In the genomic region with DNA sequence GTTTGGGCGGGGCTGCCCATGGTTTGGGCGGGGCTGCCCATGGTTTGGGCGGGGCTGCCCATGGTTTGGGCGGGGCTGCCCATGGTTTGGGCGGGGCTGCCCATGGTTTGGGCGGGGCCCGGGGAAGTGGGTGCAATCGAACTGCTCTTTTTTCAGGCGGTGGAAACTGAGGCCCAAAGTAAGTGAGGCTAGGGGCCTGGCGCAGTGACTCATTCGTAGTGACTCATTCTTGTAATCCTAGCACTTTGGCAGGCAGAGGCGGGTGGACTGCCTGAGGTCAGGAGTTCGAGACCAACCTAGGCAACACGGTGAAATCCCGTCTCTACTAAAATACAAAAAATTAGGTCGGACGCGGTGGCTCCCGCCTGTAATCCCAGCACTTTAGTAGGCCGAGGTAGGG, we compare ENCODE assay signal across 8 cellular contexts. TPM values are rescaled to one million over a fixed set of nuclear protein-coding genes. Genes with fewer than 3 reads are reported as not detected.
A peak's percentile ranks its signal among the peaks of the same experiment; 100 is the strongest.
DNase-seq lines count a peak whose midpoint lies in the region; ATAC-seq and TF ChIP-seq lines count a peak whose summit lies in the region.
"Not testable (repeated sequence)": the region's sequence is repeated elsewhere in the genome, so short reads cannot be mapped to it uniquely, and the experiment has no call there.

No MANE protein-coding gene starts in this region.

- 50% methylated on average over 16 of the region's 20 CpGs; no CpG with 5 or more reads in 1 of the 2 donors for WGBS in transverse colon (ENCODE audit: low coverage in 1 of 2), 2 donors

- not testable (repeated sequence) for H3K27me3 ChIP-seq in transverse colon

- not testable (repeated sequence) for H3K27me3 Mint-ChIP-seq in activated CD4-positive, alpha-beta T cell treated with anti-CD3 and anti-CD28 coated beads for 36 hours; activated naive CD8-positive, alpha-beta T cell treated with anti-CD3 and anti-CD28 coated beads for 36 hours

- POLR2A ChIA-PET in activated CD4-positive, alpha-beta T cell treated with anti-CD3 and anti-CD28 coated beads for 36 hours (lab: Charles Lee), result not testable (repeated sequence)

- TF ChIP-seq POLR2A in transverse colon (IDR thresholded peaks at IDR 0.05), result not testable (repeated sequence)

- not testable (repeated sequence) for TF ChIP-seq CTCF in GM13976 (IDR thresholded peaks at IDR 0.05; ENCODE audit: borderline replicate concordance, control extremely low read depth, extremely low read depth, insufficient read depth, missing control alignments); fibroblast of mammary gland (conservative IDR thresholded peaks at IDR 0.05; ENCODE audit: control insufficient read depth, insufficient read depth, low read depth, low read length); transverse colon (IDR thresholded peaks at IDR 0.05)

- H3K4me1 Mint-ChIP-seq in activated CD4-positive, alpha-beta T cell treated with anti-CD3 and anti-CD28 coated beads for 36 hours, result peaks cover 49% of the 10 kb centered on the region
- H3K4me1 Mint-ChIP-seq in activated naive CD8-positive, alpha-beta T cell treated with anti-CD3 and anti-CD28 coated beads for 36 hours, result peaks cover 46% of the 10 kb centered on the region

- H3K27ac ChIP-seq in transverse colon, result peak overlapping the region; percentile 12 to 56 (median 44)

- in situ Hi-C loops in GM13976 (cut with MboI; ENCODE audit: low sequenced_read_pairs, unreplicated experiment), result not testable (repeated sequence)
- in situ Hi-C loops in transverse colon (cut with MboI; ENCODE audit: low pct_ligation_motif_present in 1 of 4, low pct_unique_long_range_greater_than_20kb in 1 of 4, low sequenced_read_pairs in 3 of 4), result loop anchor here in 1 of 4 donors (25.0 kb wide), 1 partner anchor 172 kb away; no protein-coding TSS in a partner anchor

- not testable (repeated sequence) for H3K4me3 ChIP-seq in fibroblast of mammary gland (ENCODE audit: control insufficient read depth, low read depth, low read length); transverse colon

- intact Hi-C loops in activated CD4-positive, alpha-beta T cell treated with anti-CD3 and anti-CD28 coated beads for 36 hours (cut with DNase I, micrococcal nuclease), result loop anchor here (1.0 kb wide), 2 partner anchors 23 to 152 kb away; partner anchors contain the start of gene UTP3 (in 1 of the 2)
- intact Hi-C loops in transverse colon (cut with DNase I; ENCODE audit: low total_unique reads), result not testable (repeated sequence)

- H3K27ac Mint-ChIP-seq in activated CD4-positive, alpha-beta T cell treated with anti-CD3 and anti-CD28 coated beads for 36 hours, result not testable (repeated sequence)
- H3K27ac Mint-ChIP-seq in activated naive CD8-positive, alpha-beta T cell treated with anti-CD3 and anti-CD28 coated beads for 36 hours, result peak overlapping the region; percentile 20

- H3K4me1 ChIP-seq in transverse colon, result peaks cover 4 to 26% (median 8%) of the 10 kb centered on the region in 4 donors

- CTCF ChIA-PET in activated CD4-positive, alpha-beta T cell treated with anti-CD3 and anti-CD28 coated beads for 36 hours (lab: Charles Lee), result interaction anchor here (0.6 to 1.6 kb wide), 3 partner anchors 12 to 246 kb away, joined by 3 to 5 read pairs (median 3); no protein-coding TSS in a partner anchor

- peaks cover 21% of the 10 kb centered on the region for H3K36me3 Mint-ChIP-seq in activated CD4-positive, alpha-beta T cell treated with anti-CD3 and anti-CD28 coated beads for 36 hours (ENCODE audit: low read depth)
- H3K36me3 Mint-ChIP-seq in activated naive CD8-positive, alpha-beta T cell treated with anti-CD3 and anti-CD28 coated beads for 36 hours, result peaks cover 23% of the 10 kb centered on the region

- DNase-seq in GM13976 (ENCODE audit: low spot score), result peak; percentile 48
- DNase-seq in NCI-H82 (lab: John Stamatoyannopoulos, UW), result peak; percentile 29
- peak; percentile 89 for DNase-seq in activated CD4-positive, alpha-beta T cell treated with anti-CD3 and anti-CD28 coated beads for 36 hours
- DNase-seq in activated naive CD8-positive, alpha-beta T cell treated with anti-CD3 and anti-CD28 coated beads for 36 hours, result peak; percentile 72
- DNase-seq in fibroblast of mammary gland (ENCODE audit: low read depth), result peak; percentile 62
- DNase-seq in medulla oblongata (ENCODE audit: extremely low spot score), result peak; percentile 40
- DNase-seq in stimulated activated CD4-positive, alpha-beta T cell treated with anti-CD3 and anti-CD28 coated beads, Interleukin-1b, Interleukin-23, amount 100 ng/mL, for 1 hour (ENCODE audit: low read depth in 2 of 2), result peak; percentile 29 to 32
- DNase-seq in transverse colon, result peak; percentile 62

- H3K9me3 ChIP-seq in transverse colon, result not testable (repeated sequence)

- H3K36me3 ChIP-seq in transverse colon, result not testable (repeated sequence)

- not testable (repeated sequence) for TF ChIP-seq EP300 in transverse colon (IDR thresholded peaks at IDR 0.05; ENCODE audit: low read depth)

- not testable (repeated sequence) for H3K9me3 Mint-ChIP-seq in activated CD4-positive, alpha-beta T cell treated with anti-CD3 and anti-CD28 coated beads for 36 hours (ENCODE audit: low read depth); activated naive CD8-positive, alpha-beta T cell treated with anti-CD3 and anti-CD28 coated beads for 36 hours

- H3K4me3 Mint-ChIP-seq in activated CD4-positive, alpha-beta T cell treated with anti-CD3 and anti-CD28 coated beads for 36 hours, result not testable (repeated sequence)
- H3K4me3 Mint-ChIP-seq in activated naive CD8-positive, alpha-beta T cell treated with anti-CD3 and anti-CD28 coated beads for 36 hours, result peak overlapping the region; percentile 63

- ATAC-seq in activated CD4-positive, alpha-beta T cell treated with anti-CD3 and anti-CD28 coated beads for 36 hours, result peak; percentile 47

RNA-seq across cellular contexts. Expression of gene GRSF1, which starts 0.4 kb away (rescaled TPM):
- total RNA-seq in activated CD4-positive, alpha-beta T cell treated with anti-CD3 and anti-CD28 coated beads for 36 hours, result 100 to 1,000 TPM in 1 of 2 experiments, 10 to 100 TPM in 1; 96.8 to 115 TPM
- total RNA-seq in activated naive CD8-positive, alpha-beta T cell treated with anti-CD3 and anti-CD28 coated beads for 36 hours, result 100 to 1,000 TPM; 118 to 122 TPM
- 10 to 100 TPM; 42.6 to 63.2 (median 60.8) TPM for total RNA-seq in transverse colon

Comparison
In these comparisons a context has a peak if more than half of its experiments do, and no peak if none do; other contexts are left out.
1. DNase-seq: peak in every context shown above with its lines; median percentile 89 in activated CD4-positive, alpha-beta T cell treated with anti-CD3 and anti-CD28 coated beads for 36 hours; 72 in activated naive CD8-positive, alpha-beta T cell treated with anti-CD3 and anti-CD28 coated beads for 36 hours; 62 in fibroblast of mammary gland; 62 in transverse colon; 48 in GM13976; 40 in medulla oblongata; 30 in stimulated activated CD4-positive, alpha-beta T cell treated with anti-CD3 and anti-CD28 coated beads, Interleukin-1b, Interleukin-23, amount 100 ng/mL, for 1 hour; 29 in NCI-H82.